In genomic region chr9:34991833-34992375, GRCh38 we compare ENCODE assay signal across 8 cellular contexts. TPM values are rescaled to one million over a fixed set of nuclear protein-coding genes. Genes with fewer than 3 reads are reported as not detected.
DNase-seq lines count a peak whose midpoint lies in the region; ATAC-seq and TF ChIP-seq lines count a peak whose summit lies in the region.

No MANE protein-coding gene starts in this region.

- H3K36me3 Mint-ChIP-seq in nephron progenitor cell (ENCODE audit: low read depth) = peaks cover 9% of the 10 kb centered on the region

- peak; percentile 7 for DNase-seq in EH (ENCODE audit: low read depth)
- DNase-seq in NCI-H69 (lab: John Stamatoyannopoulos, UW) = peak; percentile 11
- peak in 3 of 10 donors; percentile 39 to 58 (median 53) for DNase-seq in dorsolateral prefrontal cortex
- DNase-seq in nephron progenitor cell = peak; percentile 45
- no peak for DNase-seq in SKM-1 (lab: John Stamatoyannopoulos, UW; ENCODE audit: unreplicated experiment)
- DNase-seq in DMS114 treated with DMSO at 0.1 percent for 48 hours (lab: John Stamatoyannopoulos, UW; ENCODE audit: unreplicated experiment) = no peak

- peak overlapping the region in 13 of 59 donors; percentile 6 to 94 (median 84) for H3K4me3 ChIP-seq in dorsolateral prefrontal cortex

- intact Hi-C loops in dorsolateral prefrontal cortex (cut with DNase I) = loop anchor here (5.0 to 10.0 kb wide), 4 partner anchors 80 to 290 kb away; partner anchors contain the start of genes VCP (in 2 of the 2), FANCG (in 1 of the 2) and STOML2 (in 1 of the 2)

- H3K27me3 ChIP-seq in dorsolateral prefrontal cortex = no peaks in the 10 kb centered on the region

- H3K4me3 Mint-ChIP-seq in nephron progenitor cell = peak overlapping the region; percentile 56

- TF ChIP-seq CTCF in dorsolateral prefrontal cortex (IDR thresholded peaks at IDR 0.05 in 54 of 56, conservative IDR thresholded peaks at IDR 0.05 in 2 of 56; ENCODE audit: low read depth in 1 of 56, partially characterized antibody in 56 of 56) (no peak), nephron progenitor cell (IDR thresholded peaks at IDR 0.05) (no peak)

- H3K4me1 Mint-ChIP-seq in nephron progenitor cell = peaks cover 88% of the 10 kb centered on the region

- H3K27ac ChIP-seq in dorsolateral prefrontal cortex = peak overlapping the region in 52 of 59 donors; percentile 0 to 96 (median 82)

- peak overlapping the region; percentile 62 for H3K27ac Mint-ChIP-seq in nephron progenitor cell

- H3K27me3 Mint-ChIP-seq in nephron progenitor cell (ENCODE audit: low read depth, poor library complexity) = peaks cover 2% of the 10 kb centered on the region

- no peaks in the 10 kb centered on the region for H3K9me3 Mint-ChIP-seq in nephron progenitor cell

- ATAC-seq in GM19351 (IDR thresholded peaks at IDR 0.05; ENCODE audit: unreplicated experiment) (no peak), HG02759 (IDR thresholded peaks at IDR 0.05; ENCODE audit: unreplicated experiment) (no peak)

RNA-seq across cellular contexts. Expression of gene DNAJB5, which starts 2.4 kb away (rescaled TPM):
- 10 to 100 TPM in 107 of 120 experiments, 1 to 10 TPM in 13; 7.7 to 33.7 (median 13.4) TPM for total RNA-seq in dorsolateral prefrontal cortex

RNA-seq across cellular contexts. Expression of gene PHF24, which starts 33.8 kb away (rescaled TPM):
- 100 to 1,000 TPM in 103 of 120 experiments, 10 to 100 TPM in 17; 40.2 to 234 (median 146) TPM for total RNA-seq in dorsolateral prefrontal cortex

Comparison
In these comparisons a context has a peak if more than half of its experiments do, and no peak if none do; other contexts are left out.
1. DNase-seq: peak in EH (single experiment), NCI-H69 (single experiment) and nephron progenitor cell (single experiment); none in SKM-1 (single experiment) and DMS114 treated with DMSO at 0.1 percent for 48 hours (single experiment).